Comparison of ENCODE assay signal across 1 cellular context in genomic region chr2:97995734-97996624, GRCh38.
TF ChIP-seq lines count a peak whose summit lies in the region.

Gene TMEM131 (minus strand): TSS chr2:97995948. CDS start chr2:97995662, 286 bp downstream.

TF ChIP-seq in K562, 482 proteins besides CTCF, POLR2A, EP300 and RAD21 (continued from another document and continues in another):
- TF ChIP-seq PKNOX1 (IDR thresholded peaks at IDR 0.05) (peak; percentile 77), ID3 (CRISPR knock-in tag; IDR thresholded peaks at IDR 0.05) (no peak), ID3 (tag; IDR thresholded peaks at IDR 0.05) (0 out of 2 replicates have a peak, but pooled peaks have one; percentile 28), ZBTB12 (CRISPR knock-in tag; IDR thresholded peaks at IDR 0.05) (peak; percentile 67), ESRRA (IDR thresholded peaks at IDR 0.05; ENCODE audit: borderline replicate concordance, low read depth) (0 out of 2 replicates have a peak, but pooled peaks have one; percentile 23), SP1 (CRISPR knock-in tag; IDR thresholded peaks at IDR 0.05) (peak; percentile 99), RBM15 (IDR thresholded peaks at IDR 0.05; ENCODE audit: insufficient read depth, low read length) (no peak), KDM4B (IDR thresholded peaks at IDR 0.05; ENCODE audit: borderline replicate concordance in 2 of 2, low read depth in 1 of 2) (peak in 1 of 2 experiments; percentile 65; a peak in 1 of 4 replicates), ZNF511 (CRISPR knock-in tag; IDR thresholded peaks at IDR 0.05) (peak; percentile 68; the same call in 1 of the 2 replicates), ZNF197 (CRISPR knock-in tag; IDR thresholded peaks at IDR 0.05; ENCODE audit: low read depth) (peak; percentile 29; the same call in 1 of the 2 replicates), CBFA2T2 (conservative IDR thresholded peaks at IDR 0.05) (peak; percentile 76), MAX (CRISPR knock-in tag; IDR thresholded peaks at IDR 0.05) (peak; percentile 92), ZNF740 (CRISPR knock-in tag; IDR thresholded peaks at IDR 0.05) (peak; percentile 58), ZNF740 (tag; IDR thresholded peaks at IDR 0.05) (no peak), ELF2 (CRISPR knock-in tag; IDR thresholded peaks at IDR 0.05) (no peak), E2F6 (IDR thresholded peaks at IDR 0.05; ENCODE audit: borderline replicate concordance in 1 of 2, extremely low read depth in 1 of 2, insufficient read depth in 1 of 2, insufficient read length in 1 of 2, low read depth in 1 of 2, low read length in 1 of 2, poor library complexity in 1 of 2, severe bottlenecking in 1 of 2) (peak; percentile 53 to 83), DEAF1 (CRISPR knock-in tag; IDR thresholded peaks at IDR 0.05) (no peak), MEIS2 (IDR thresholded peaks at IDR 0.05; ENCODE audit: partially characterized antibody) (peak; percentile 45), ZNF445 (CRISPR knock-in tag; IDR thresholded peaks at IDR 0.05; ENCODE audit: low read depth) (no peak), ZHX1 (conservative IDR thresholded peaks at IDR 0.05; ENCODE audit: low read length) (0 out of 2 replicates have a peak, but pooled peaks have one; percentile 54), RBFOX2 (IDR thresholded peaks at IDR 0.05; ENCODE audit: low read depth, low read length) (peak; percentile 94), ZNF609 (CRISPR knock-in tag; IDR thresholded peaks at IDR 0.05; ENCODE audit: borderline replicate concordance) (peak; percentile 40; the same call in 1 of the 2 replicates), ZBTB17 (CRISPR knock-in tag; IDR thresholded peaks at IDR 0.05) (peak; percentile 56), PHF21A (IDR thresholded peaks at IDR 0.05; ENCODE audit: borderline replicate concordance, low read depth) (0 out of 2 replicates have a peak, but pooled peaks have one; percentile 8), VEZF1 (CRISPR knock-in tag; IDR thresholded peaks at IDR 0.05) (peak; percentile 46; the same call in 1 of the 2 replicates), HNRNPL (IDR thresholded peaks at IDR 0.05; ENCODE audit: low read depth, low read length) (0 out of 2 replicates have a peak, but pooled peaks have one; percentile 51), ZNF41 (CRISPR knock-in tag; conservative IDR thresholded peaks at IDR 0.05) (no peak), STAG1 (CRISPR knock-in tag; IDR thresholded peaks at IDR 0.05; ENCODE audit: borderline replicate concordance) (no peak), DPF2 (IDR thresholded peaks at IDR 0.05) (0 out of 2 replicates have a peak, but pooled peaks have one; percentile 18), CTBP1 (IDR thresholded peaks at IDR 0.05; ENCODE audit: borderline replicate concordance) (peak; percentile 82), PHF8 (IDR thresholded peaks at IDR 0.05; ENCODE audit: borderline replicate concordance, low read length) (peak; percentile 82), AFF4 (CRISPR knock-in tag; IDR thresholded peaks at IDR 0.05) (peak; percentile 79; the same call in 1 of the 2 replicates)
